Comparison of ENCODE assay signal across 15 cellular contexts in genomic region chr22:50258361-50259292, GRCh38. TPM values are rescaled to one million over a fixed set of nuclear protein-coding genes. Genes with fewer than 3 reads are reported as not detected.
DNase-seq lines count a peak whose midpoint lies in the region; ATAC-seq, FAIRE-seq and TF ChIP-seq lines count a peak whose summit lies in the region.
"Had no signal": no experiment of that assay in that cellular context is flagged by ENCODE, and none has a peak within 500 bp of the region (broad histone marks: within the 10 kb centered on the region; RNA-seq: fewer than 3 reads in every experiment).

No MANE protein-coding gene starts in this region.

- no peak for TF ChIP-seq RAD21 in HepG2 (CRISPR knock-in tag; IDR thresholded peaks at IDR 0.05)

- no TSS peak for BruUV-seq in HepG2 (replicated peaks; lab: Mats Ljungman, UMichigan)

- H3K79me2 ChIP-seq in HepG2 (ENCODE audit: insufficient read depth, low read length): no peaks in the 10 kb centered on the region

- CTCF ChIA-PET in RWPE1 (lab: Yijun Ruan, JAX) (no interaction called here), HepG2 (lab: Yijun Ruan, JAX; ENCODE audit: low intra/inter-chr PET ratio, low total read pairs) (no interaction called here)

- FAIRE-seq in HepG2 (lab: Jason Lieb, UNC): no peak
- FAIRE-seq: colon, D721Med, pancreas had no signal

- H3K27me3 ChIP-seq in HepG2 (ENCODE audit: control insufficient read depth in 1 of 2, insufficient read depth in 2 of 2, low read length in 2 of 2) (peaks cover 5 to 12% of the 10 kb centered on the region in 2 experiments; a peak in 3 of 5 replicates), prostate gland (replicated peaks; ENCODE audit: insufficient read depth) (no peaks in the 10 kb centered on the region)
- H3K27me3 ChIP-seq: pancreas had no signal

- TF ChIP-seq POLR2A in HepG2 (IDR thresholded peaks at IDR 0.05; ENCODE audit: insufficient read depth in 1 of 2, low read depth in 2 of 2, low read length in 2 of 2) (no peak), prostate gland (IDR thresholded peaks at IDR 0.05) (no peak)

- intact Hi-C loops in HepG2 (cut with micrococcal nuclease; ENCODE audit: unreplicated experiment) (no loop called here), prostate gland (cut with DNase I) (no loop called here)

- POLR2A ChIA-PET in RWPE1 (lab: Yijun Ruan, JAX; ENCODE audit: low non-redundant PET): no interaction called here
- POLR2A ChIA-PET in HepG2 (lab: Yijun Ruan, JAX): interaction anchor here (1.1 kb wide), 1 partner anchor 7 kb away, joined by 3 read pairs; the partner anchor contains the start of gene HDAC10

- H3K4me3 ChIP-seq in HepG2 (replicated peaks in 1 of 3; ENCODE audit: insufficient read depth in 1 of 3, low read depth in 2 of 3, low read length in 3 of 3) (no peak overlapping the region), prostate gland (no peak overlapping the region)
- H3K4me3 ChIP-seq: pancreas had no signal

- no peak overlapping the region for H2AFZ ChIP-seq in HepG2 (ENCODE audit: low read length)

- H3K4me2 ChIP-seq in HepG2 (ENCODE audit: low read depth, low read length): no peak overlapping the region

- no peaks in the 10 kb centered on the region for H4K20me1 ChIP-seq in HepG2 (ENCODE audit: insufficient read depth, low read length)

- ATAC-seq in HepG2: no peak
- no peak for ATAC-seq in HG03095 (IDR thresholded peaks at IDR 0.05; ENCODE audit: unreplicated experiment)

- peaks cover 42% of the 10 kb centered on the region for H3K4me1 ChIP-seq in HepG2 (ENCODE audit: insufficient read depth, low read length)
- H3K4me1 ChIP-seq in prostate gland (replicated peaks): peaks cover 4% of the 10 kb centered on the region
- H3K4me1 ChIP-seq: pancreas had no signal

- TF ChIP-seq CTCF in 22Rv1 (IDR thresholded peaks at IDR 0.05) (no peak), RWPE1 (conservative IDR thresholded peaks at IDR 0.05; ENCODE audit: low read depth) (no peak), HepG2 (CRISPR knock-in tag; IDR thresholded peaks at IDR 0.05) (no peak), prostate gland (IDR thresholded peaks at IDR 0.05) (no peak)

- no peak overlapping the region for H3K9ac ChIP-seq in HepG2 (ENCODE audit: insufficient read depth, low read depth, low read length)

- H3K36me3 ChIP-seq in HepG2 (replicated peaks in 1 of 2; ENCODE audit: control insufficient read depth in 1 of 2, insufficient read depth in 2 of 2, low read length in 2 of 2) (peaks cover 3% of the 10 kb centered on the region in 2 experiments; a peak in 1 of 5 replicates), prostate gland (no peaks in the 10 kb centered on the region)
- H3K36me3 ChIP-seq: pancreas had no signal

- H3K27ac ChIP-seq in 22Rv1 (peak overlapping the region; percentile 91), RWPE1 (peak overlapping the region; percentile 36; the same call in 1 of the 2 replicates), HepG2 (ENCODE audit: extremely low read length, insufficient read depth, low read length) (no peak overlapping the region), prostate gland (no peak overlapping the region)
- H3K27ac ChIP-seq: pancreas had no signal

- H3K9me3 ChIP-seq in HepG2 (ENCODE audit: low read length): no peaks in the 10 kb centered on the region
- no peaks in the 10 kb centered on the region for H3K9me3 ChIP-seq in prostate gland
- H3K9me3 ChIP-seq: pancreas had no signal

- DNase-seq in RWPE1 (ENCODE audit: low spot score) (no peak), HepG2 (ENCODE audit: low spot score) (no peak), NCI-H1048 (lab: John Stamatoyannopoulos, UW) (no peak), prostate gland (ENCODE audit: low spot score) (no peak)
- DNase-seq: glutamatergic neuron; islet precursor cell; NCI-H2081 treated with DMSO at 0.1 percent for 48 hours; NCI-H69; stimulated activated CD4-positive, alpha-beta T cell treated with anti-CD3 and anti-CD28 coated beads, Interleukin-12 subunit alpha, Interleukin-12 subunit beta, amount 100 ng/mL, for 4 hours; T1000 had no signal

- in situ Hi-C loops in HepG2 (cut with HindIII; ENCODE audit: extremely low pct_ligation_motif_present, low pct_unique_long_range_greater_than_20kb): no loop called here

- 94% methylated on average over 24 of the region's 24 CpGs for WGBS in HepG2 (ENCODE audit: low lambda C conversion rate)
- 80% methylated on average over 24 of the region's 24 CpGs for WGBS in prostate gland

- TF ChIP-seq EP300 in HepG2 (IDR thresholded peaks at IDR 0.05; ENCODE audit: low read depth in 2 of 2, low read length in 2 of 2) (no peak), HepG2 (CRISPR knock-in tag; IDR thresholded peaks at IDR 0.05; ENCODE audit: borderline replicate concordance) (no peak)

RNA-seq across cellular contexts. Expression of gene MAPK12, which starts 2.9 kb away (rescaled TPM):
- total RNA-seq in HepG2 (2016; rRNA removed; fragmentation: Illumina TruSeq; extraction: Trizol): 15.0 and 23.3 TPM in 2 replicates
- total RNA-seq in HepG2 (2016; cell fraction: cytosol; rRNA removed; fragmentation: Illumina TruSeq; extraction: Trizol; ENCODE audit: low read depth): 25.0 and 26.8 TPM in 2 replicates
- 15.4 and 25.6 TPM in 2 replicates for total RNA-seq in HepG2 (2016; cell fraction: insoluble cytoplasmic fraction; rRNA removed; fragmentation: Illumina TruSeq; extraction: Trizol)
- 43.0 and 45.2 TPM in 2 replicates for total RNA-seq in HepG2 (2016; cell fraction: membrane; rRNA removed; fragmentation: Illumina TruSeq; extraction: Trizol)
- total RNA-seq in HepG2 (2016; cell fraction: nucleus; rRNA removed; fragmentation: Illumina TruSeq; extraction: Trizol): 20.3 and 23.6 TPM in 2 replicates
- polyA plus RNA-seq in HepG2 (2011; rRNA removed): 22.2 and 22.8 TPM in 2 replicates
- 12.9 and 20.7 TPM in 2 replicates for polyA plus RNA-seq in HepG2 (2011; cell fraction: cytosol; rRNA removed)
- polyA plus RNA-seq in HepG2 (2011; cell fraction: nucleus; rRNA removed): 115 and 151 TPM in 2 replicates
- 6.9 and 10.9 TPM in 2 replicates for polyA plus RNA-seq in HepG2 (2012)
- 27.8 and 28.1 TPM in 2 replicates for polyA plus RNA-seq in HepG2 (2016; cell fraction: cytosol; fragmentation: Illumina TruSeq; extraction: Trizol; ENCODE audit: low read depth)
- polyA plus RNA-seq in HepG2 (2016; cell fraction: insoluble cytoplasmic fraction; fragmentation: Illumina TruSeq; extraction: Trizol; ENCODE audit: low read depth): 14.6 and 16.4 TPM in 2 replicates
- polyA plus RNA-seq in HepG2 (2016; cell fraction: membrane; fragmentation: Illumina TruSeq; extraction: Trizol; ENCODE audit: low read depth): 37.0 and 38.8 TPM in 2 replicates
- polyA plus RNA-seq in HepG2 (2016; cell fraction: nucleus; fragmentation: Illumina TruSeq; extraction: Trizol; ENCODE audit: insufficient read depth, low read depth): 56.9 and 60.1 TPM in 2 replicates
- polyA minus RNA-seq in HepG2 (2011; rRNA and poly(A)+ RNA removed; ENCODE audit: low replicate concordance): 16.5 and 18.7 TPM in 2 replicates
- 5.1 and 9.2 TPM in 2 replicates for polyA minus RNA-seq in HepG2 (2011; cell fraction: cytosol; rRNA and poly(A)+ RNA removed)
- 25.6 and 25.8 TPM in 2 replicates for polyA minus RNA-seq in HepG2 (2011; cell fraction: nucleus; rRNA and poly(A)+ RNA removed)
- total RNA-seq in prostate gland: 10 to 100 TPM in 1 of 2 donors, 1 to 10 TPM in 1; 8.4 to 18.0 TPM

RNA-seq across cellular contexts. Expression of gene HDAC10, which starts 7.6 kb away (rescaled TPM):
- 4.0 and 13.9 TPM in 2 replicates for total RNA-seq in HepG2 (2016; rRNA removed; fragmentation: Illumina TruSeq; extraction: Trizol)
- 7.1 and 8.7 TPM in 2 replicates for total RNA-seq in HepG2 (2016; cell fraction: cytosol; rRNA removed; fragmentation: Illumina TruSeq; extraction: Trizol; ENCODE audit: low read depth)
- 4.1 and 13.9 TPM in 2 replicates for total RNA-seq in HepG2 (2016; cell fraction: insoluble cytoplasmic fraction; rRNA removed; fragmentation: Illumina TruSeq; extraction: Trizol)
- 4.4 and 4.6 TPM in 2 replicates for total RNA-seq in HepG2 (2016; cell fraction: membrane; rRNA removed; fragmentation: Illumina TruSeq; extraction: Trizol)
- total RNA-seq in HepG2 (2016; cell fraction: nucleus; rRNA removed; fragmentation: Illumina TruSeq; extraction: Trizol): 23.1 and 23.7 TPM in 2 replicates
- polyA plus RNA-seq in HepG2 (2011; rRNA removed): 14.9 and 19.7 TPM in 2 replicates
- 1.8 and 3.9 TPM in 2 replicates for polyA plus RNA-seq in HepG2 (2011; cell fraction: cytosol; rRNA removed)
- polyA plus RNA-seq in HepG2 (2011; cell fraction: nucleus; rRNA removed): 257 and 366 TPM in 2 replicates
- 15.0 and 23.8 TPM in 2 replicates for polyA plus RNA-seq in HepG2 (2012)
- polyA plus RNA-seq in HepG2 (2016; cell fraction: cytosol; fragmentation: Illumina TruSeq; extraction: Trizol; ENCODE audit: low read depth): 0.86 TPM in 2 replicates
- 3.2 and 5.7 TPM in 2 replicates for polyA plus RNA-seq in HepG2 (2016; cell fraction: insoluble cytoplasmic fraction; fragmentation: Illumina TruSeq; extraction: Trizol; ENCODE audit: low read depth)
- polyA plus RNA-seq in HepG2 (2016; cell fraction: membrane; fragmentation: Illumina TruSeq; extraction: Trizol; ENCODE audit: low read depth): 2.1 TPM in 2 replicates
- polyA plus RNA-seq in HepG2 (2016; cell fraction: nucleus; fragmentation: Illumina TruSeq; extraction: Trizol; ENCODE audit: insufficient read depth, low read depth): 72.4 and 82.8 TPM in 2 replicates
- 7.7 and 20.9 TPM in 2 replicates for polyA minus RNA-seq in HepG2 (2011; rRNA and poly(A)+ RNA removed; ENCODE audit: low replicate concordance)
- 3.9 and 4.2 TPM in 2 replicates for polyA minus RNA-seq in HepG2 (2011; cell fraction: cytosol; rRNA and poly(A)+ RNA removed)
- 34.9 and 37.9 TPM in 2 replicates for polyA minus RNA-seq in HepG2 (2011; cell fraction: nucleus; rRNA and poly(A)+ RNA removed)
- total RNA-seq in prostate gland: 10 to 100 TPM; 36.9 to 41.3 TPM

RNA-seq across cellular contexts. Expression of gene MAPK11, which starts 11.6 kb away (rescaled TPM):
- total RNA-seq in HepG2 (2016; rRNA removed; fragmentation: Illumina TruSeq; extraction: Trizol): 0.15 TPM in 1 of 2 replicates, not detected in the other
- total RNA-seq in HepG2 (2016; cell fraction: cytosol; rRNA removed; fragmentation: Illumina TruSeq; extraction: Trizol; ENCODE audit: low read depth): not detected in 2 replicates
- total RNA-seq in HepG2 (2016; cell fraction: insoluble cytoplasmic fraction; rRNA removed; fragmentation: Illumina TruSeq; extraction: Trizol): 0.12 and 0.15 TPM in 2 replicates
- 0.10 and 0.19 TPM in 2 replicates for total RNA-seq in HepG2 (2016; cell fraction: membrane; rRNA removed; fragmentation: Illumina TruSeq; extraction: Trizol)
- total RNA-seq in HepG2 (2016; cell fraction: nucleus; rRNA removed; fragmentation: Illumina TruSeq; extraction: Trizol): 0.28 TPM in 1 of 2 replicates, not detected in the other
- polyA plus RNA-seq in HepG2 (2011; rRNA removed): 0.17 and 0.46 TPM in 2 replicates
- 0.13 and 0.19 TPM in 2 replicates for polyA plus RNA-seq in HepG2 (2011; cell fraction: cytosol; rRNA removed)
- polyA plus RNA-seq in HepG2 (2011; cell fraction: nucleus; rRNA removed): 1.9 TPM in 2 replicates
- polyA plus RNA-seq in HepG2 (2012): 0.21 TPM in 1 of 2 replicates, not detected in the other
- polyA plus RNA-seq in HepG2 (2016; cell fraction: cytosol; fragmentation: Illumina TruSeq; extraction: Trizol; ENCODE audit: low read depth): 0.05 and 0.07 TPM in 2 replicates
- 0.19 and 0.24 TPM in 2 replicates for polyA plus RNA-seq in HepG2 (2016; cell fraction: insoluble cytoplasmic fraction; fragmentation: Illumina TruSeq; extraction: Trizol; ENCODE audit: low read depth)
- polyA plus RNA-seq in HepG2 (2016; cell fraction: membrane; fragmentation: Illumina TruSeq; extraction: Trizol; ENCODE audit: low read depth): 0.13 TPM in 1 of 2 replicates, not detected in the other
- 0.25 and 0.37 TPM in 2 replicates for polyA plus RNA-seq in HepG2 (2016; cell fraction: nucleus; fragmentation: Illumina TruSeq; extraction: Trizol; ENCODE audit: insufficient read depth, low read depth)
- polyA minus RNA-seq in HepG2 (2011; rRNA and poly(A)+ RNA removed; ENCODE audit: low replicate concordance): 0.58 and 0.94 TPM in 2 replicates
- polyA minus RNA-seq in HepG2 (2011; cell fraction: cytosol; rRNA and poly(A)+ RNA removed): not detected in 2 replicates
- 0.13 TPM in 1 of 2 replicates, not detected in the other for polyA minus RNA-seq in HepG2 (2011; cell fraction: nucleus; rRNA and poly(A)+ RNA removed)
- total RNA-seq in prostate gland: 10 to 100 TPM; 11.4 to 14.1 TPM

RNA-seq across cellular contexts. Expression of gene TUBGCP6, which starts 13.8 kb away (rescaled TPM):
- 5.8 and 15.7 TPM in 2 replicates for total RNA-seq in HepG2 (2016; rRNA removed; fragmentation: Illumina TruSeq; extraction: Trizol)
- 3.8 and 4.4 TPM in 2 replicates for total RNA-seq in HepG2 (2016; cell fraction: cytosol; rRNA removed; fragmentation: Illumina TruSeq; extraction: Trizol; ENCODE audit: low read depth)
- 4.6 and 17.4 TPM in 2 replicates for total RNA-seq in HepG2 (2016; cell fraction: insoluble cytoplasmic fraction; rRNA removed; fragmentation: Illumina TruSeq; extraction: Trizol)
- 4.6 and 5.1 TPM in 2 replicates for total RNA-seq in HepG2 (2016; cell fraction: membrane; rRNA removed; fragmentation: Illumina TruSeq; extraction: Trizol)
- total RNA-seq in HepG2 (2016; cell fraction: nucleus; rRNA removed; fragmentation: Illumina TruSeq; extraction: Trizol): 23.1 and 29.5 TPM in 2 replicates
- polyA plus RNA-seq in HepG2 (2011; rRNA removed): 14.6 and 23.7 TPM in 2 replicates
- 2.6 and 4.8 TPM in 2 replicates for polyA plus RNA-seq in HepG2 (2011; cell fraction: cytosol; rRNA removed)
- 276 and 340 TPM in 2 replicates for polyA plus RNA-seq in HepG2 (2011; cell fraction: nucleus; rRNA removed)
- polyA plus RNA-seq in HepG2 (2012): 13.4 and 15.8 TPM in 2 replicates
- polyA plus RNA-seq in HepG2 (2016; cell fraction: cytosol; fragmentation: Illumina TruSeq; extraction: Trizol; ENCODE audit: low read depth): 0.95 and 1.2 TPM in 2 replicates
- 3.6 and 4.4 TPM in 2 replicates for polyA plus RNA-seq in HepG2 (2016; cell fraction: insoluble cytoplasmic fraction; fragmentation: Illumina TruSeq; extraction: Trizol; ENCODE audit: low read depth)
- 0.86 and 2.1 TPM in 2 replicates for polyA plus RNA-seq in HepG2 (2016; cell fraction: membrane; fragmentation: Illumina TruSeq; extraction: Trizol; ENCODE audit: low read depth)
- polyA plus RNA-seq in HepG2 (2016; cell fraction: nucleus; fragmentation: Illumina TruSeq; extraction: Trizol; ENCODE audit: insufficient read depth, low read depth): 62.8 and 72.9 TPM in 2 replicates
- 11.6 and 16.8 TPM in 2 replicates for polyA minus RNA-seq in HepG2 (2011; rRNA and poly(A)+ RNA removed; ENCODE audit: low replicate concordance)
- 2.7 and 4.0 TPM in 2 replicates for polyA minus RNA-seq in HepG2 (2011; cell fraction: cytosol; rRNA and poly(A)+ RNA removed)
- 32.9 and 40.9 TPM in 2 replicates for polyA minus RNA-seq in HepG2 (2011; cell fraction: nucleus; rRNA and poly(A)+ RNA removed)
- total RNA-seq in prostate gland: 100 to 1,000 TPM in 1 of 2 donors, 10 to 100 TPM in 1; 56.3 to 117 TPM

RNA-seq across cellular contexts. Expression of gene PLXNB2, which starts 48.8 kb away (rescaled TPM):
- 19.3 and 32.6 TPM in 2 replicates for total RNA-seq in HepG2 (2016; rRNA removed; fragmentation: Illumina TruSeq; extraction: Trizol)
- total RNA-seq in HepG2 (2016; cell fraction: cytosol; rRNA removed; fragmentation: Illumina TruSeq; extraction: Trizol; ENCODE audit: low read depth): 4.6 and 4.9 TPM in 2 replicates
- total RNA-seq in HepG2 (2016; cell fraction: insoluble cytoplasmic fraction; rRNA removed; fragmentation: Illumina TruSeq; extraction: Trizol): 16.8 and 32.7 TPM in 2 replicates
- total RNA-seq in HepG2 (2016; cell fraction: membrane; rRNA removed; fragmentation: Illumina TruSeq; extraction: Trizol): 13.7 and 15.6 TPM in 2 replicates
- total RNA-seq in HepG2 (2016; cell fraction: nucleus; rRNA removed; fragmentation: Illumina TruSeq; extraction: Trizol): 43.2 and 57.8 TPM in 2 replicates
- polyA plus RNA-seq in HepG2 (2011; rRNA removed): 68.9 and 79.4 TPM in 2 replicates
- polyA plus RNA-seq in HepG2 (2011; cell fraction: cytosol; rRNA removed): 46.5 and 75.4 TPM in 2 replicates
- 265 and 413 TPM in 2 replicates for polyA plus RNA-seq in HepG2 (2011; cell fraction: nucleus; rRNA removed)
- 53.9 and 72.9 TPM in 2 replicates for polyA plus RNA-seq in HepG2 (2012)
- 5.5 and 6.2 TPM in 2 replicates for polyA plus RNA-seq in HepG2 (2016; cell fraction: cytosol; fragmentation: Illumina TruSeq; extraction: Trizol; ENCODE audit: low read depth)
- polyA plus RNA-seq in HepG2 (2016; cell fraction: insoluble cytoplasmic fraction; fragmentation: Illumina TruSeq; extraction: Trizol; ENCODE audit: low read depth): 16.2 and 23.0 TPM in 2 replicates
- polyA plus RNA-seq in HepG2 (2016; cell fraction: membrane; fragmentation: Illumina TruSeq; extraction: Trizol; ENCODE audit: low read depth): 10.1 and 11.9 TPM in 2 replicates
- polyA plus RNA-seq in HepG2 (2016; cell fraction: nucleus; fragmentation: Illumina TruSeq; extraction: Trizol; ENCODE audit: insufficient read depth, low read depth): 148 and 155 TPM in 2 replicates
- 61.5 and 149 TPM in 2 replicates for polyA minus RNA-seq in HepG2 (2011; rRNA and poly(A)+ RNA removed; ENCODE audit: low replicate concordance)
- polyA minus RNA-seq in HepG2 (2011; cell fraction: cytosol; rRNA and poly(A)+ RNA removed): 76.6 and 89.8 TPM in 2 replicates
- 57.9 and 61.3 TPM in 2 replicates for polyA minus RNA-seq in HepG2 (2011; cell fraction: nucleus; rRNA and poly(A)+ RNA removed)
- total RNA-seq in prostate gland: 100 to 1,000 TPM; 259 to 309 TPM

Comparison
In these comparisons a context has a peak if more than half of its experiments do, and no peak if none do; other contexts are left out.
1. H3K27ac ChIP-seq: peak in 22Rv1 (single experiment) and RWPE1 (single experiment); none in HepG2 (single experiment) and prostate gland (0 of 2).
2. RNA of gene MAPK11, which starts 11.6 kb away (total RNA-seq): 11.4 to 14.1 TPM in prostate gland; 0.10 to 0.28 TPM in HepG2; every median in the first group is over 4 times any median in the second.